ENCODE assay signal across 10 cellular contexts in the genomic region with DNA sequence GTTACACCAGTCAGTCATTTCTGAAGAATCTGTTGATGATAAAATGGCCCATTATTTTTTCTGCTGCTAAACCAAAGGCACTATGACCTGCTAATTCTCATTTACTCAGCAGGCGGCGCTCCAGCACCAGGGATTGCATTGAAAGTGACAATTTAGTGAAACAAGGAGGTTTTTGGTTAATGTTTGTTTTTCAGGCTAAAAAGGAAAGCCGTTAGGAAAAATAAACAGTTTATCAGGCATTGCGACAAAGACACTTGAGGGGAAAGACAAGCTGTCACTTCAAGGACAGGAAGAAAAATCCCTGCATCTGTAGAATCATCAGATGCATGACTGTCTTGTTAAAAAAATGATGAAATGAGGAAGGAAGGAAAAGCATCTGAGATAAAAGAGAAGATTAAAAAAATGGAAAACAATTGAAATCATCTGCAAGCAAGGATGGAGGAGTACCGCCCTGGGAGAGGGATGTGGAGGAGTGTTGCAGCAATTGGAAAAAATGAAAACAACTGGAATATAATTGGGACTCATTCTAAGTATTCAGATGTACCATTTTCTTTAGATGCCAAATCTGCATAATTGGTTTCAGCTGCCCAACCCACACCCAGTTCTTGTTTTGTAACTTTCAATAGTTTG. TPM values are rescaled to one million over a fixed set of nuclear protein-coding genes. Genes with fewer than 3 reads are reported as not detected.
DNase-seq lines count a peak whose midpoint lies in the region; ATAC-seq and TF ChIP-seq lines count a peak whose summit lies in the region.
"Had no signal": no experiment of that assay in that cellular context is flagged by ENCODE, and none has a peak within 500 bp of the region (broad histone marks: within the 10 kb centered on the region; RNA-seq: fewer than 3 reads in every experiment).

No MANE protein-coding gene starts in this region.

- TF ChIP-seq POLR2A in uterus (IDR thresholded peaks at IDR 0.05) = no peak

- H4K20me1 ChIP-seq in OCI-LY7 (ENCODE audit: insufficient read depth, low read length) = no peaks in the 10 kb centered on the region
- H4K20me1 ChIP-seq: BLaER1 had no signal

- intact Hi-C loops in OCI-LY7 (cut with micrococcal nuclease; ENCODE audit: unreplicated experiment) = loop anchor here (1.0 to 5.0 kb wide), 3 partner anchors 107 to 239 kb away; no protein-coding TSS in a partner anchor
- intact Hi-C loops in posterior cingulate gyrus (cut with DNase I) = loop anchor here (2.0 kb wide), 1 partner anchor 240 kb away; no protein-coding TSS in a partner anchor
- intact Hi-C loops in uterus (cut with DNase I; ENCODE audit: low total_unique reads) = loop anchor here (5.0 kb wide), 2 partner anchors 238 to 683 kb away; no protein-coding TSS in a partner anchor

- no peaks in the 10 kb centered on the region for H3K4me1 ChIP-seq in OCI-LY7 (ENCODE audit: insufficient read depth, low read length, poor library complexity, severe bottlenecking)
- H3K4me1 ChIP-seq in uterus = no peaks in the 10 kb centered on the region

- BruUV-seq in OCI-LY7 (replicated peaks; lab: Mats Ljungman, UMichigan) = no TSS peak

- H3K79me2 ChIP-seq in OCI-LY7 (ENCODE audit: insufficient read depth, low read depth, low read length) = no peaks in the 10 kb centered on the region

- H3K27ac ChIP-seq in OCI-LY7 (ENCODE audit: low read depth, low read length, poor library complexity, severe bottlenecking) (no peak overlapping the region), uterus (peak overlapping the region; percentile 47 to 59)
- H3K27ac ChIP-seq: BLaER1 had no signal

- H3K4me2 ChIP-seq in OCI-LY7 (ENCODE audit: low read length) = no peak overlapping the region
- H3K4me2 ChIP-seq: BLaER1 had no signal

- H3K9me3 ChIP-seq in OCI-LY7 (ENCODE audit: low read length) (no peaks in the 10 kb centered on the region), uterus (no peaks in the 10 kb centered on the region)
- H3K9me3 ChIP-seq: BLaER1 had no signal

- TF ChIP-seq CTCF in OCI-LY7 (conservative IDR thresholded peaks at IDR 0.05; ENCODE audit: low read length) = peak; percentile 100
- TF ChIP-seq CTCF in uterus (IDR thresholded peaks at IDR 0.05) = peak; percentile 92 to 98 (median 96)

- no peak overlapping the region for H2AFZ ChIP-seq in OCI-LY7 (ENCODE audit: low read length)

- no peaks in the 10 kb centered on the region for H3K27me3 ChIP-seq in uterus
- H3K27me3 ChIP-seq: BLaER1 had no signal

- peak; percentile 48 for ATAC-seq in HG03103 (IDR thresholded peaks at IDR 0.05; ENCODE audit: low read depth, unreplicated experiment)
- ATAC-seq: left colon had no signal

- POLR2A ChIA-PET in OCI-LY7 (lab: Charles Lee) = interaction anchor here (0.7 kb wide), 2 partner anchors 45 to 752 kb away, joined by 4 to 7 read pairs; no protein-coding TSS in a partner anchor

- CTCF ChIA-PET in OCI-LY7 (lab: Charles Lee; ENCODE audit: unreplicated experiment) = no interaction called here

- DNase-seq in DMS 273 (lab: John Stamatoyannopoulos, UW; ENCODE audit: unreplicated experiment) = peak; percentile 64
- no peak for DNase-seq in DMS 273 treated with DMSO at 0.1 percent for 48 hours (lab: John Stamatoyannopoulos, UW)
- DNase-seq in OCI-LY7 (ENCODE audit: low spot score) = peak; percentile 62
- DNase-seq in activated effector memory CD4-positive, alpha-beta T cell treated with Interleukin-2 at 50 U/mL for 16 hours = peak; percentile 21
- DNase-seq in globus pallidus (ENCODE audit: low spot score) = peak; percentile 80
- peak; percentile 67 to 96 (median 86) for DNase-seq in posterior cingulate gyrus
- peak; percentile 81 to 84 for DNase-seq in uterus

- H3K4me3 ChIP-seq in OCI-LY7 (ENCODE audit: low read depth, low read length, poor library complexity, severe bottlenecking) (no peak overlapping the region), uterus (no peak overlapping the region)
- H3K4me3 ChIP-seq: BLaER1 had no signal

- H3K9me2 ChIP-seq in OCI-LY7 (ENCODE audit: insufficient read depth, low read length) = no peaks in the 10 kb centered on the region

- no peaks in the 10 kb centered on the region for H3K36me3 ChIP-seq in OCI-LY7 (ENCODE audit: insufficient read depth, low read length)
- H3K36me3 ChIP-seq in uterus = no peaks in the 10 kb centered on the region
- H3K36me3 ChIP-seq: BLaER1 had no signal

RNA-seq across cellular contexts. Expression of gene NR1D2, which starts 54.0 kb away (rescaled TPM):
- total RNA-seq in OCI-LY7 (2014; rRNA removed; shearing (Covaris generic)) = 5.0 and 7.9 TPM in 2 replicates
- total RNA-seq in OCI-LY7 (2022) (5.7 and 8.8 TPM in 2 replicates), uterus (10 to 100 TPM; 36.8 to 95.7 (median 60.2) TPM)
